ENCODE assay signal across 8 cellular contexts in genomic region chr10:17229967-17230682, GRCh38. TPM values are rescaled to one million over a fixed set of nuclear protein-coding genes. Genes with fewer than 3 reads are reported as not detected.
DNase-seq lines count a peak whose midpoint lies in the region; ATAC-seq and TF ChIP-seq lines count a peak whose summit lies in the region.

No MANE protein-coding gene starts in this region.

- peaks cover 47% of the 10 kb centered on the region for H3K36me3 ChIP-seq in neuron (ENCODE audit: insufficient read depth, low read length)
- no peaks in the 10 kb centered on the region for H3K36me3 ChIP-seq in testis (ENCODE audit: low read depth, missing control alignments)

- no peak for TF ChIP-seq CTCF in CD4-positive, alpha-beta T cell (IDR thresholded peaks at IDR 0.05)
- TF ChIP-seq CTCF in fibroblast of pulmonary artery (IDR thresholded peaks at IDR 0.05; ENCODE audit: low read length, missing control alignments): no peak
- no peak for TF ChIP-seq CTCF in testis (IDR thresholded peaks at IDR 0.05)

- 0% methylated on average over 39 of the region's 43 CpGs; no CpG with 5 or more reads in 1 of the 2 donors for WGBS in testis, 2 donors

- H3K27me3 ChIP-seq in CD4-positive, alpha-beta T cell (ENCODE audit: control insufficient read depth, insufficient read depth, low read length): no peaks in the 10 kb centered on the region
- no peaks in the 10 kb centered on the region for H3K27me3 ChIP-seq in neuron (ENCODE audit: insufficient read depth, low read length)
- no peaks in the 10 kb centered on the region for H3K27me3 ChIP-seq in testis

- no peaks in the 10 kb centered on the region for H3K9me3 Mint-ChIP-seq in CD4-positive, alpha-beta T cell

- CTCF ChIA-PET in CD4-positive, alpha-beta T cell (lab: Charles Lee): interaction anchor here (0.6 to 5.8 kb wide), 20 partner anchors 10 to 395 kb away, joined by 3 to 47 read pairs (median 4); partner anchors contain the start of gene TRDMT1

- peak overlapping the region; percentile 100 for H3K27ac ChIP-seq in CD4-positive, alpha-beta T cell (ENCODE audit: low read depth, low read length)
- peak overlapping the region; percentile 98 to 100 for H3K27ac ChIP-seq in testis

- intact Hi-C loops in CD4-positive, alpha-beta T cell (cut with DNase I, micrococcal nuclease): loop anchor here (1.0 to 10.0 kb wide), 8 partner anchors 29 to 413 kb away; partner anchors contain the start of genes RSU1 (in 1 of the 2) and TRDMT1 (in 1 of the 2)
- intact Hi-C loops in testis (cut with DNase I; ENCODE audit: low total_unique reads): no loop called here

- peak overlapping the region; percentile 98 for H3K27ac Mint-ChIP-seq in CD4-positive, alpha-beta T cell

- H3K4me1 Mint-ChIP-seq in CD4-positive, alpha-beta T cell (ENCODE audit: low read depth): peaks cover 75% of the 10 kb centered on the region

- no peak for TF ChIP-seq POLR2A in testis (IDR thresholded peaks at IDR 0.05)

- peak; percentile 55 for ATAC-seq in CD4-positive, alpha-beta T cell (ENCODE audit: poor library complexity)
- ATAC-seq in GM19397 (IDR thresholded peaks at IDR 0.05; ENCODE audit: unreplicated experiment) (peak; percentile 52), HG03520 (IDR thresholded peaks at IDR 0.05; ENCODE audit: unreplicated experiment) (peak; percentile 41)

- peaks cover 47% of the 10 kb centered on the region for H3K4me1 ChIP-seq in neuron (ENCODE audit: insufficient read depth, low read length)
- peaks cover 43% of the 10 kb centered on the region for H3K4me1 ChIP-seq in testis

- DNase-seq in CD4-positive, alpha-beta T cell: peak; percentile 84 to 92 (median 89)
- peak; percentile 93 for DNase-seq in OCI-M1 (lab: John Stamatoyannopoulos, UW)
- DNase-seq in activated T-helper 1 cell treated with Interleukin-2 at 50 U/mL for 16 hours (ENCODE audit: low read depth): peak; percentile 80
- peak; percentile 80 for DNase-seq in fibroblast of pulmonary artery (ENCODE audit: low read depth)
- peak; percentile 87 for DNase-seq in testis

- no peaks in the 10 kb centered on the region for H3K9me3 ChIP-seq in CD4-positive, alpha-beta T cell (ENCODE audit: control insufficient read depth, low read length)
- H3K9me3 ChIP-seq in neuron (ENCODE audit: low read length) (no peaks in the 10 kb centered on the region), testis (no peaks in the 10 kb centered on the region)

- POLR2A ChIA-PET in CD4-positive, alpha-beta T cell (lab: Charles Lee): interaction anchor here (0.6 to 13.0 kb wide), 39 partner anchors 8 to 793 kb away, joined by 3 to 375 read pairs (median 4); partner anchors contain the start of genes PTER, RSU1, STAM and TRDMT1

- peaks cover 77% of the 10 kb centered on the region for H3K36me3 Mint-ChIP-seq in CD4-positive, alpha-beta T cell (ENCODE audit: low read depth)

- no peaks in the 10 kb centered on the region for H3K27me3 Mint-ChIP-seq in CD4-positive, alpha-beta T cell

- no peak overlapping the region for H2AFZ ChIP-seq in neuron (ENCODE audit: low read depth, low read length)

- peak overlapping the region; percentile 86 for H3K4me3 Mint-ChIP-seq in CD4-positive, alpha-beta T cell

- H3K4me3 ChIP-seq in fibroblast of pulmonary artery (replicated peaks; ENCODE audit: low read depth, low read length) (peak overlapping the region; percentile 98), neuron (ENCODE audit: low read length) (peak overlapping the region; percentile 97), testis (peak overlapping the region; percentile 89 to 95)

RNA-seq across cellular contexts. Expression of gene VIM, which starts 2.1 kb away (rescaled TPM):
- 1,000 to 10,000 TPM; 1,576 to 1,603 TPM for total RNA-seq in CD4-positive, alpha-beta T cell
- total RNA-seq in testis: 1,000 to 10,000 TPM in 1 of 2 donors, 100 to 1,000 TPM in 1; 758 to 1,483 TPM
- 938 TPM for polyA plus RNA-seq in testis (ENCODE audit: insufficient read depth, low read depth, low replicate concordance)

RNA-seq across cellular contexts. Expression of gene TRDMT1, which starts 28.7 kb away (rescaled TPM):
- total RNA-seq in CD4-positive, alpha-beta T cell: 10 to 100 TPM; 20.3 to 21.3 TPM
- 10 to 100 TPM in 1 of 2 donors, 1 to 10 TPM in 1; 9.7 to 12.1 TPM for total RNA-seq in testis
- polyA plus RNA-seq in testis (ENCODE audit: insufficient read depth, low read depth, low replicate concordance): 6.9 TPM

Comparison
In these comparisons a context has a peak if more than half of its experiments do, and no peak if none do; other contexts are left out.
1. Peak in every context shown above with its lines: DNase-seq, ATAC-seq, H3K4me3 ChIP-seq and H3K27ac ChIP-seq.